In genomic region chr18:32637216-32637615, GRCh38 we compare ENCODE assay signal across 9 cellular contexts.
"Had no signal": no experiment of that assay in that cellular context is flagged by ENCODE, and none has a peak within 500 bp of the region (broad histone marks: within the 10 kb centered on the region; RNA-seq: fewer than 3 reads in every experiment).

No MANE protein-coding gene starts in this region.

- H3K9me3 ChIP-seq: HAP-1 had no signal

- H3K4me3 ChIP-seq: GM23248, GM23338, HAP-1 had no signal

- ATAC-seq: GM23338, HCT116 had no signal

- H3K36me3 ChIP-seq: HAP-1 had no signal

- DNase-seq: GM23248, GOT3, H7, H9, HCEC 1CT, HFFc6 had no signal

- H3K4me1 ChIP-seq: HAP-1 had no signal

- H3K27ac ChIP-seq: GM23248 had no signal
